ENCODE assay signal across 1 cellular context in the genomic region with DNA sequence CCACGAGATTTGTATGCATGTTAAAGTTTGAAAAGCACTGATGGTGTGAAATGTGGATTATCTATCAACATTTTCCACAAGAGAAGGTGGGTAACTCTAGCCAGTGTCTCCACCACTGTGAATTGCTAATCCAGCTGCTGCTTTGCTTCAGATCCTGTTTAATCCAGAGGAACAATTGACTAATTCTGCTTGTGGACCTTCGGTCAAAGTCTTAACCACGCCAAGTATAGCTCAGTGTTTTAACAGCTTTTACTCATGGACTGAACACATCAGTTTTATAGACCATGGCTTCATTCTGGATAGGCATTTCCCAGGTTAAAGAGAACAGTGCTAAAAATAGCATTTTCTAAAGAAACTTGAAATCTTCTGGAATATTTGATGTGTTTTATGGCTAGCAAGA.
TF ChIP-seq lines count a peak whose summit lies in the region.

No MANE protein-coding gene starts in this region.

TF ChIP-seq in K562, 482 proteins besides CTCF, POLR2A, EP300 and RAD21 (continued from another document):
- TF ChIP-seq, protein P1, sequence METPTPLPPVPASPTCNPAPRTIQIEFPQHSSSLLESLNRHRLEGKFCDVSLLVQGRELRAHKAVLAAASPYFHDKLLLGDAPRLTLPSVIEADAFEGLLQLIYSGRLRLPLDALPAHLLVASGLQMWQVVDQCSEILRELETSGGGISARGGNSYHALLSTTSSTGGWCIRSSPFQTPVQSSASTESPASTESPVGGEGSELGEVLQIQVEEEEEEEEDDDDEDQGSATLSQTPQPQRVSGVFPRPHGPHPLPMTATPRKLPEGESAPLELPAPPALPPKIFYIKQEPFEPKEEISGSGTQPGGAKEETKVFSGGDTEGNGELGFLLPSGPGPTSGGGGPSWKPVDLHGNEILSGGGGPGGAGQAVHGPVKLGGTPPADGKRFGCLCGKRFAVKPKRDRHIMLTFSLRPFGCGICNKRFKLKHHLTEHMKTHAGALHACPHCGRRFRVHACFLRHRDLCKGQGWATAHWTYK (CRISPR knock-in tag; IDR thresholded peaks at IDR 0.05): no peak
- TF ChIP-seq MYBL2 (IDR thresholded peaks at IDR 0.05; ENCODE audit: low read depth): no peak
- no peak for TF ChIP-seq MYBL2 (CRISPR knock-in tag; IDR thresholded peaks at IDR 0.05; ENCODE audit: borderline replicate concordance)
- TF ChIP-seq RFX1 (IDR thresholded peaks at IDR 0.05): no peak
- TF ChIP-seq PTRF (tag; IDR thresholded peaks at IDR 0.05): no peak
- TF ChIP-seq, protein P2, sequence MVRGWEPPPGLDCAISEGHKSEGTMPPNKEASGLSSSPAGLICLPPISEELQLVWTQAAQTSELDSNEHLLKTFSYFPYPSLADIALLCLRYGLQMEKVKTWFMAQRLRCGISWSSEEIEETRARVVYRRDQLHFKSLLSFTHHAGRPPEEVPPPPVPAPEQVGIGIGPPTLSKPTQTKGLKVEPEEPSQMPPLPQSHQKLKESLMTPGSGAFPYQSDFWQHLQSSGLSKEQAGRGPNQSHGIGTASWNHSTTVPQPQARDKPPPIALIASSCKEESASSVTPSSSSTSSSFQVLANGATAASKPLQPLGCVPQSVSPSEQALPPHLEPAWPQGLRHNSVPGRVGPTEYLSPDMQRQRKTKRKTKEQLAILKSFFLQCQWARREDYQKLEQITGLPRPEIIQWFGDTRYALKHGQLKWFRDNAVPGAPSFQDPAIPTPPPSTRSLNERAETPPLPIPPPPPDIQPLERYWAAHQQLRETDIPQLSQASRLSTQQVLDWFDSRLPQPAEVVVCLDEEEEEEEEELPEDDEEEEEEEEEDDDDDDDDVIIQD (CRISPR knock-in tag; IDR thresholded peaks at IDR 0.05): no peak
- no peak for TF ChIP-seq ZNF121 (CRISPR knock-in tag; conservative IDR thresholded peaks at IDR 0.05)
TF ChIP-seq in K562: peak in this region for 0.
